8 cellular contexts compared by ENCODE assay signal in the genomic region with DNA sequence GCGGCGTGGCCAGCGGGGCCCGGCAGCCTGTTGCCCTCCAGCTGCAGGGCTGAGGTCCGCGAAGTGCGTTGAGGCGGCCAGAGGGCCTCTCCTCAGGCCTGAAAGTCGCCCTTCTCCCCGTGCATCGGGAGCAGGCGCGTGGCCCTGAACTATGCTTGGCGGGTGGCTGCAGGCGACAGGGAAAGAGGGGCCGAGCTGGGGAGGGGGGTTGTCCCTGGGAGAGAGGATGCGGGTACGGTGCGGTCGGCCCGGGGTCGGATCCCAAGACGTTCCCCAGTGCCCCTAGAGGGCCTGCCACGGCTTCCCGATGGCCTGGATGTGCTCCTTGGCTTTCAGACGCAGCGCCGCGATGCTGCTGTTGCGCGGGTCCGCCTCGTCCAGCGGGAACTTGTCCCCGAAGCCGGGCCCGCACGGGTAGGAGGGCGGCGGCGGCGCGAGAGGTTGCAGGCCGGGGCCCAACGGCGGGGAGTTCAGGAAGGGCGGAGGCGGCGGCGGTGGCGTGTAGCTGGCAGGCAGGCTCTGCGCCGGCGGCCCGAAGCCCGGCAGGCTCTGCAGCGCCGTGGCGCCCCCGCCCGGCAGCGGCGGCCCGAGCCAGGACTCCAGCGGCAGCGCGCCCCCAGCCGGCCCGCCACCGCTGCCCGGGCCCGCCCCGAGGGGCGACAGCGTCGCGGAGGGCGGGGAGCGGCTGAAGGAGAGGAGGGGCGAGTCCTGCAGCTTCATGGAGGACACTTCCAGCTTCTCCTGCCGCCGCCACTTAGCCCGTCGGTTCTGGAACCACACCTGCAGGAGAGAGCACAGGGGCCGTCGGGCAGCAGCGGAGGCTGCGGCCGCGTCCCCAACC. TPM values are rescaled to one million over a fixed set of nuclear protein-coding genes. Genes with fewer than 3 reads are reported as not detected.
DNase-seq lines count a peak whose midpoint lies in the region; ATAC-seq and TF ChIP-seq lines count a peak whose summit lies in the region.

No MANE protein-coding gene starts in this region.

- TF ChIP-seq CTCF in C4-2B (conservative IDR thresholded peaks at IDR 0.05) (peak; percentile 13; the same call in 1 of the 2 replicates), GM20000 (IDR thresholded peaks at IDR 0.05; ENCODE audit: extremely low read depth, missing control alignments) (peak; percentile 60), brain (conservative IDR thresholded peaks at IDR 0.05) (peak in 1 of 2 experiments; percentile 30)

- no peak overlapping the region for H3K27ac Mint-ChIP-seq in brain

- no peaks in the 10 kb centered on the region for H3K9me3 ChIP-seq in mesodermal cell (ENCODE audit: control insufficient read depth, low read length)

- H3K4me1 Mint-ChIP-seq in brain, result peaks cover 29% of the 10 kb centered on the region

- ATAC-seq in HG03460 (IDR thresholded peaks at IDR 0.05; ENCODE audit: unreplicated experiment) (no peak), HG03159 (IDR thresholded peaks at IDR 0.05; ENCODE audit: unreplicated experiment) (no peak)

- peaks cover 0 to 13% (median 3%) of the 10 kb centered on the region in 5 experiments for H3K9me3 Mint-ChIP-seq in brain

- peak overlapping the region; percentile 20 for H3K4me3 ChIP-seq in mesodermal cell (ENCODE audit: extremely low read depth, insufficient read depth, low read length, poor library complexity, severe bottlenecking)

- H3K27me3 Mint-ChIP-seq in brain, result peaks cover 90% of the 10 kb centered on the region

- DNase-seq in GM20000 (ENCODE audit: low spot score) (peak; percentile 90), NCI-H345 treated with DMSO at 0.1 percent for 48 hours (lab: John Stamatoyannopoulos, UW; ENCODE audit: unreplicated experiment) (peak; percentile 37), NCI-H1436 (lab: John Stamatoyannopoulos, UW) (no peak)

- no peaks in the 10 kb centered on the region for H3K36me3 Mint-ChIP-seq in brain

- no peaks in the 10 kb centered on the region for H3K36me3 ChIP-seq in mesodermal cell (ENCODE audit: control insufficient read depth, insufficient read depth, low read length)

- WGBS in mesodermal cell (ENCODE audit: insufficient coverage in 2 of 2), 2 experiments, result 1 to 2% methylated on average over 50 to 68 of the region's 90 CpGs

- H3K27ac ChIP-seq in C4-2B, result no peak overlapping the region
- H3K27ac ChIP-seq in mesodermal cell (ENCODE audit: low read depth, low read length, severe bottlenecking), result no peak overlapping the region

- peaks cover 5% of the 10 kb centered on the region for H3K4me1 ChIP-seq in mesodermal cell (ENCODE audit: control insufficient read depth, insufficient read depth, low read length, poor library complexity, severe bottlenecking)

- H3K4me3 Mint-ChIP-seq in brain, result peak overlapping the region in 4 of 5 experiments; percentile 20 to 79 (median 72)

RNA-seq across cellular contexts. Expression of gene RAX, which starts 4.3 kb away (rescaled TPM):
- polyA plus RNA-seq in brain (ENCODE audit: insufficient read depth, low read depth, low replicate concordance), result 0.24 TPM
- polyA plus RNA-seq in mesodermal cell (2013, experiment 1 of 2), result not detected
- polyA plus RNA-seq in mesodermal cell (2013, experiment 2 of 2), result not detected

RNA-seq across cellular contexts. Expression of gene GRP, which starts 49.0 kb away (rescaled TPM):
- polyA plus RNA-seq in brain (ENCODE audit: insufficient read depth, low read depth, low replicate concordance), result 1,113 TPM
- 1.4 TPM for polyA plus RNA-seq in mesodermal cell (2013, experiment 1 of 2)
- not detected for polyA plus RNA-seq in mesodermal cell (2013, experiment 2 of 2)

RNA-seq across cellular contexts. Expression of gene CPLX4, which starts 49.5 kb away (rescaled TPM):
- not detected for polyA plus RNA-seq in brain (ENCODE audit: insufficient read depth, low read depth, low replicate concordance)
- not detected for polyA plus RNA-seq in mesodermal cell (2013, experiment 1 of 2)
- polyA plus RNA-seq in mesodermal cell (2013, experiment 2 of 2), result not detected
